ENCODE assay signal across 9 cellular contexts in the genomic region with DNA sequence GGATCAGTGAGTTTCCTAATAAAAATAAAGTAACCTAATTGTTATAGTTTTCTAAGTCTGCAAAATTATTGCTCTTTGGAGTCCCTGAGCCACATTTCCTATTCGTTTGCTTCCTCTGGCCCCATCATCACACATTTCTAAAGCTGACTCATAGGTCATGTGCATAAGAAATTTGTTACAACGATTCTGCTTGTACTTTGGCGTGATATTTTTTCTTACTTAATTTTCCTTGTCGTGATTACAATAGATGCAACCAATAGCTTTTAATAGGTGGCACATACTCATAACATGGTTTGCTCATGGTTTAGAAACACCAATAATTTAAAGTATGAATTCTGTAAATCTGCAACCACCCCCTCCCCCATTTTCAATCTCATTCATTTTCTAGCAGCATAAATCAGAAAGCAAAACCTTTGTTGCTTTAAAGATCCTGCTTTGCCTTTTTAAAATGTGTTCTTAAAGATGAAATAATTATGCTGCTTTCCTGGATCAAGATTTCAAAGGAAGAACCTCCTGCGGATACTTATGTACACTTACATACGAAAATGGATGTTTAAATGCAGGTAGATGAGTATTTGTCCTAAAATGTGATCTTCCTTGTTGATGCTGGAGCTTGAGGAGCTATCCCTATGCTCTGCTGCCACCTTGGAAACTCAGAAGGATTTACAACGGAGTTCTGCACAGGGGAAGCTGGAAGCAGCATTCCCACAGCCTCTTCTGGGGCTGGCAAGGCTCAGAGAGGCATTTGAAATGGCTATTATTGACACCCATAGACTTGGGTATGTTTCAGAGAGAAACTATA. TPM values are rescaled to one million over a fixed set of nuclear protein-coding genes. Genes with fewer than 3 reads are reported as not detected.
DNase-seq lines count a peak whose midpoint lies in the region; ATAC-seq and TF ChIP-seq lines count a peak whose summit lies in the region.
"Had no signal": no experiment of that assay in that cellular context is flagged by ENCODE, and none has a peak within 500 bp of the region (broad histone marks: within the 10 kb centered on the region; RNA-seq: fewer than 3 reads in every experiment).

No MANE protein-coding gene starts in this region.

- intact Hi-C loops in testis (cut with DNase I; ENCODE audit: low total_unique reads) = loop anchor here (5.0 kb wide), 1 partner anchor 181 kb away; no protein-coding TSS in a partner anchor

- DNase-seq in AG08396 (ENCODE audit: low spot score) = peak; percentile 58
- peak; percentile 68 for DNase-seq in NCI-H1694 treated with DMSO at 0.1 percent for 48 hours (lab: John Stamatoyannopoulos, UW)
- DNase-seq in caudate nucleus (lab: John Stamatoyannopoulos, UW) = peak in 34 of 61 donors; percentile 9 to 82 (median 28)
- DNase-seq in kidney glomerular epithelial cell (lab: John Stamatoyannopoulos, UW) = peak; percentile 75
- DNase-seq in testis = peak; percentile 74
- DNase-seq in activated CD4-positive, CD25-positive, alpha-beta regulatory T cell (lab: John Stamatoyannopoulos, UW) = no peak
- no peak for DNase-seq in activated CD8-positive, alpha-beta memory T cell treated with anti-CD3 and anti-CD28 coated beads, Interleukin-2, amount 50 U/mL, for 4 hours
- DNase-seq: activated naive CD8-positive, alpha-beta T cell treated with anti-CD3 and anti-CD28 coated beads, Interleukin-2, amount 10 ng/mL, durations not matched to agents 7 days and 5 days had no signal

- H3K4me1 ChIP-seq in testis = peaks cover 3% of the 10 kb centered on the region

- no peaks in the 10 kb centered on the region for H3K36me3 ChIP-seq in testis (ENCODE audit: low read depth, missing control alignments)

- H3K4me3 ChIP-seq in testis = peak overlapping the region; percentile 72 to 76

- no peaks in the 10 kb centered on the region for H3K9me3 ChIP-seq in testis

- WGBS in testis, 2 donors = 13 to 17% methylated on average over 7 of the region's 7 CpGs

- peak overlapping the region; percentile 18 for H3K27ac ChIP-seq in caudate nucleus (ENCODE audit: low read depth, low read length)
- H3K27ac ChIP-seq in testis = peak overlapping the region; percentile 87 to 92

- no peaks in the 10 kb centered on the region for H3K27me3 ChIP-seq in testis

- ATAC-seq in HG02588 (IDR thresholded peaks at IDR 0.05; ENCODE audit: unreplicated experiment) = no peak

- peak in 2 of 3 experiments; percentile 41 to 43 for TF ChIP-seq CTCF in testis (IDR thresholded peaks at IDR 0.05)

- no peak for TF ChIP-seq POLR2A in testis (IDR thresholded peaks at IDR 0.05)

RNA-seq across cellular contexts. Expression of a gene that starts 1.7 kb away (rescaled TPM):
- total RNA-seq in testis = 100 to 1,000 TPM in 1 of 2 donors, 10 to 100 TPM in 1; 34.4 to 134 TPM
- 20.1 TPM for polyA plus RNA-seq in testis (ENCODE audit: insufficient read depth, low read depth, low replicate concordance)
- total RNA-seq: activated naive CD8-positive, alpha-beta T cell treated with anti-CD3 and anti-CD28 coated beads, Interleukin-2, amount 10 ng/mL, durations not matched to agents 7 days and 5 days had no signal

Comparison
In these comparisons a context has a peak if more than half of its experiments do, and no peak if none do; other contexts are left out.
1. DNase-seq: peak in AG08396 (single experiment), NCI-H1694 treated with DMSO at 0.1 percent for 48 hours (single experiment), caudate nucleus (34 of 61), kidney glomerular epithelial cell (single experiment) and testis (single experiment); none in activated CD4-positive, CD25-positive, alpha-beta regulatory T cell (0 of 4) and activated CD8-positive, alpha-beta memory T cell treated with anti-CD3 and anti-CD28 coated beads, Interleukin-2, amount 50 U/mL, for 4 hours (single experiment).